1 cellular context compared by ENCODE assay signal in the genomic region with DNA sequence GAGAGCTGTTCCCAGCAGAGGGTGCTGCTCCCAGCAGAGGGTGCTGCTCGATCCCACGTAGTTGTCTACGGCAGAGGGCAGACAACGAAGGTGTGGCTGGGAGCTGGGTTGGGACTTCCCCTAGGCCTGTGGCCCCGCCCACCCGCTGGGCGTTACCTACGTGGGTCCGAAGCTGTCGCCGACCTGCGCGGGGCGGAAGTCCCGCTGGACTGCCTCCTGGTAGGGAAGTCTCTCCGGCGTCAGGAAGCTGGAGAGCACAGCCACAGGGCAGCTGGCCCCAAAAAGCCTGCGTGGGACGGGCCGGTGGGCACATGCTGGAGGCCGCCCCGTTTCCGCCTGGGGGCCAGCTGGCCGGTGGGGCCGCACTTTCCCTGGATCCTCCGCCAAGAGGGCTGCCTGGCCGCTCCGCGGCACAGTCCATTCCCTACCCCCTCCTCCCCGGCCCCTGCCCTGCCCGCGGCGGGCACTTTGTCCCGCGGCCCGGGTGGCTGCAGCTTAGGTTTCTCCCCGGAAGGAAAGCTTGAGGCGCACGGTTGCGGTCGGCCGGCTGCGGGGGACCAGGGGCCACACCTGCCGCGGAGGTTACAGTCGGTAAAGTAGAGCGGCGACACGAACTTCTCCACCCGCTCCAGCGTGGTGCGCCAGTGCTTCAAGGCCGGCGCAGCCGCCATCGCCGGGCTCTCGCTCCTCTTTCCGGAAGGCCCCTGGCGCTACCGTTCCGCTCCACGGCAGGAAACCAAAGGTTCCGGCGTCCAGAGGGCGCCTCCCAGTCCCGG.
TF ChIP-seq lines count a peak whose summit lies in the region.

A gene (minus strand): TSS at position 695 of the 776 bp plus-strand sequence. CDS start 24 bp downstream, at position 671.

TF ChIP-seq in GM12878, 131 proteins besides CTCF, POLR2A, EP300 and RAD21 (continued from another document):
- TF ChIP-seq, protein P1, sequence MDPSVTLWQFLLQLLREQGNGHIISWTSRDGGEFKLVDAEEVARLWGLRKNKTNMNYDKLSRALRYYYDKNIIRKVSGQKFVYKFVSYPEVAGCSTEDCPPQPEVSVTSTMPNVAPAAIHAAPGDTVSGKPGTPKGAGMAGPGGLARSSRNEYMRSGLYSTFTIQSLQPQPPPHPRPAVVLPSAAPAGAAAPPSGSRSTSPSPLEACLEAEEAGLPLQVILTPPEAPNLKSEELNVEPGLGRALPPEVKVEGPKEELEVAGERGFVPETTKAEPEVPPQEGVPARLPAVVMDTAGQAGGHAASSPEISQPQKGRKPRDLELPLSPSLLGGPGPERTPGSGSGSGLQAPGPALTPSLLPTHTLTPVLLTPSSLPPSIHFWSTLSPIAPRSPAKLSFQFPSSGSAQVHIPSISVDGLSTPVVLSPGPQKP (IDR thresholded peaks at IDR 0.05; ENCODE audit: low read depth, low read length) = peak; percentile 87
- TF ChIP-seq, protein P2, sequence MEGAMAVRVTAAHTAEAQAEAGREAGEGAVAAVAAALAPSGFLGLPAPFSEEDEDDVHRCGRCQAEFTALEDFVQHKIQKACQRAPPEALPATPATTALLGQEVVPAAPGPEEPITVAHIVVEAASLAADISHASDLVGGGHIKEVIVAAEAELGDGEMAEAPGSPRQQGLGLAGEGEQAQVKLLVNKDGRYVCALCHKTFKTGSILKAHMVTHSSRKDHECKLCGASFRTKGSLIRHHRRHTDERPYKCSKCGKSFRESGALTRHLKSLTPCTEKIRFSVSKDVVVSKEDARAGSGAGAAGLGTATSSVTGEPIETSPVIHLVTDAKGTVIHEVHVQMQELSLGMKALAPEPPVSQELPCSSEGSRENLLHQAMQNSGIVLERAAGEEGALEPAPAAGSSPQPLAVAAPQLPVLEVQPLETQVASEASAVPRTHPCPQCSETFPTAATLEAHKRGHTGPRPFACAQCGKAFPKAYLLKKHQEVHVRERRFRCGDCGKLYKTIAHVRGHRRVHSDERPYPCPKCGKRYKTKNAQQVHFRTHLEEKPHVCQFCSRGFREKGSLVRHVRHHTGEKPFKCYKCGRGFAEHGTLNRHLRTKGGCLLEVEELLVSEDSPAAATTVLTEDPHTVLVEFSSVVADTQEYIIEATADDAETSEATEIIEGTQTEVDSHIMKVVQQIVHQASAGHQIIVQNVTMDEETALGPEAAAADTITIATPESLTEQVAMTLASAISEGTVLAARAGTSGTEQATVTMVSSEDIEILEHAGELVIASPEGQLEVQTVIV (IDR thresholded peaks at IDR 0.05; ENCODE audit: borderline replicate concordance, partially characterized antibody) = peak; percentile 13
- TF ChIP-seq CBX3 (IDR thresholded peaks at IDR 0.05; ENCODE audit: borderline replicate concordance, low read depth) = no peak
- TF ChIP-seq NFXL1 (IDR thresholded peaks at IDR 0.05; ENCODE audit: borderline replicate concordance) = no peak
- 0 out of 2 replicates have a peak, but pooled peaks have one; percentile 32 for TF ChIP-seq MTA2 (IDR thresholded peaks at IDR 0.05; ENCODE audit: low read depth)
- TF ChIP-seq BHLHE40 (IDR thresholded peaks at IDR 0.05; ENCODE audit: borderline replicate concordance in 1 of 2, low read depth in 2 of 2, low read length in 1 of 2) = peak; percentile 22 to 53; a peak in 2 of 4 replicates
- peak; percentile 70 for TF ChIP-seq NR2C1 (IDR thresholded peaks at IDR 0.05)
- TF ChIP-seq WRNIP1 (IDR thresholded peaks at IDR 0.05; ENCODE audit: borderline replicate concordance, low read depth, low read length) = peak; percentile 93; the same call in 1 of the 2 replicates
- peak; percentile 76 for TF ChIP-seq TCF3 (IDR thresholded peaks at IDR 0.05; ENCODE audit: borderline replicate concordance, insufficient read depth, low read depth, low read length)
- TF ChIP-seq, protein P3, sequence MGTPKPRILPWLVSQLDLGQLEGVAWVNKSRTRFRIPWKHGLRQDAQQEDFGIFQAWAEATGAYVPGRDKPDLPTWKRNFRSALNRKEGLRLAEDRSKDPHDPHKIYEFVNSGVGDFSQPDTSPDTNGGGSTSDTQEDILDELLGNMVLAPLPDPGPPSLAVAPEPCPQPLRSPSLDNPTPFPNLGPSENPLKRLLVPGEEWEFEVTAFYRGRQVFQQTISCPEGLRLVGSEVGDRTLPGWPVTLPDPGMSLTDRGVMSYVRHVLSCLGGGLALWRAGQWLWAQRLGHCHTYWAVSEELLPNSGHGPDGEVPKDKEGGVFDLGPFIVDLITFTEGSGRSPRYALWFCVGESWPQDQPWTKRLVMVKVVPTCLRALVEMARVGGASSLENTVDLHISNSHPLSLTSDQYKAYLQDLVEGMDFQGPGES (IDR thresholded peaks at IDR 0.05) = 0 out of 2 replicates have a peak, but pooled peaks have one; percentile 36
- TF ChIP-seq NFIC (IDR thresholded peaks at IDR 0.05; ENCODE audit: low read depth, low read length) = no peak; the same call in 1 of the 2 replicates
- TF ChIP-seq FOXM1 (IDR thresholded peaks at IDR 0.05; ENCODE audit: low read depth, low read length) = peak; percentile 50
- TF ChIP-seq RUNX3 (IDR thresholded peaks at IDR 0.05; ENCODE audit: low read length) = peak; percentile 88
